ENCODE assay signal across 1 cellular context in genomic region chr2:189013677-189014380, GRCh38.
TF ChIP-seq lines count a peak whose summit lies in the region.

No MANE protein-coding gene starts in this region.

TF ChIP-seq in SK-N-SH, 30 proteins besides CTCF, POLR2A, EP300 and RAD21 (continued from another document):
- TF ChIP-seq, protein P1, sequence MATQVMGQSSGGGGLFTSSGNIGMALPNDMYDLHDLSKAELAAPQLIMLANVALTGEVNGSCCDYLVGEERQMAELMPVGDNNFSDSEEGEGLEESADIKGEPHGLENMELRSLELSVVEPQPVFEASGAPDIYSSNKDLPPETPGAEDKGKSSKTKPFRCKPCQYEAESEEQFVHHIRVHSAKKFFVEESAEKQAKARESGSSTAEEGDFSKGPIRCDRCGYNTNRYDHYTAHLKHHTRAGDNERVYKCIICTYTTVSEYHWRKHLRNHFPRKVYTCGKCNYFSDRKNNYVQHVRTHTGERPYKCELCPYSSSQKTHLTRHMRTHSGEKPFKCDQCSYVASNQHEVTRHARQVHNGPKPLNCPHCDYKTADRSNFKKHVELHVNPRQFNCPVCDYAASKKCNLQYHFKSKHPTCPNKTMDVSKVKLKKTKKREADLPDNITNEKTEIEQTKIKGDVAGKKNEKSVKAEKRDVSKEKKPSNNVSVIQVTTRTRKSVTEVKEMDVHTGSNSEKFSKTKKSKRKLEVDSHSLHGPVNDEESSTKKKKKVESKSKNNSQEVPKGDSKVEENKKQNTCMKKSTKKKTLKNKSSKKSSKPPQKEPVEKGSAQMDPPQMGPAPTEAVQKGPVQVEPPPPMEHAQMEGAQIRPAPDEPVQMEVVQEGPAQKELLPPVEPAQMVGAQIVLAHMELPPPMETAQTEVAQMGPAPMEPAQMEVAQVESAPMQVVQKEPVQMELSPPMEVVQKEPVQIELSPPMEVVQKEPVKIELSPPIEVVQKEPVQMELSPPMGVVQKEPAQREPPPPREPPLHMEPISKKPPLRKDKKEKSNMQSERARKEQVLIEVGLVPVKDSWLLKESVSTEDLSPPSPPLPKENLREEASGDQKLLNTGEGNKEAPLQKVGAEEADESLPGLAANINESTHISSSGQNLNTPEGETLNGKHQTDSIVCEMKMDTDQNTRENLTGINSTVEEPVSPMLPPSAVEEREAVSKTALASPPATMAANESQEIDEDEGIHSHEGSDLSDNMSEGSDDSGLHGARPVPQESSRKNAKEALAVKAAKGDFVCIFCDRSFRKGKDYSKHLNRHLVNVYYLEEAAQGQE (IDR thresholded peaks at IDR 0.05; ENCODE audit: low read depth, low read length): no peak
- peak; percentile 79 for TF ChIP-seq POLR2AphosphoS5 (IDR thresholded peaks at IDR 0.05; ENCODE audit: low read depth, low read length)
- no peak for TF ChIP-seq MEF2A (IDR thresholded peaks at IDR 0.05; ENCODE audit: borderline replicate concordance, low read depth)
- TF ChIP-seq JUND (IDR thresholded peaks at IDR 0.05): peak; percentile 13
- TF ChIP-seq, protein P2, sequence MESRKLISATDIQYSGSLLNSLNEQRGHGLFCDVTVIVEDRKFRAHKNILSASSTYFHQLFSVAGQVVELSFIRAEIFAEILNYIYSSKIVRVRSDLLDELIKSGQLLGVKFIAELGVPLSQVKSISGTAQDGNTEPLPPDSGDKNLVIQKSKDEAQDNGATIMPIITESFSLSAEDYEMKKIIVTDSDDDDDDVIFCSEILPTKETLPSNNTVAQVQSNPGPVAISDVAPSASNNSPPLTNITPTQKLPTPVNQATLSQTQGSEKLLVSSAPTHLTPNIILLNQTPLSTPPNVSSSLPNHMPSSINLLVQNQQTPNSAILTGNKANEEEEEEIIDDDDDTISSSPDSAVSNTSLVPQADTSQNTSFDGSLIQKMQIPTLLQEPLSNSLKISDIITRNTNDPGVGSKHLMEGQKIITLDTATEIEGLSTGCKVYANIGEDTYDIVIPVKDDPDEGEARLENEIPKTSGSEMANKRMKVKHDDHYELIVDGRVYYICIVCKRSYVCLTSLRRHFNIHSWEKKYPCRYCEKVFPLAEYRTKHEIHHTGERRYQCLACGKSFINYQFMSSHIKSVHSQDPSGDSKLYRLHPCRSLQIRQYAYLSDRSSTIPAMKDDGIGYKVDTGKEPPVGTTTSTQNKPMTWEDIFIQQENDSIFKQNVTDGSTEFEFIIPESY (IDR thresholded peaks at IDR 0.05; ENCODE audit: borderline replicate concordance, low read depth): peak; percentile 47; the same call in 1 of the 2 replicates
- peak; percentile 62; the same call in 1 of the 2 replicates for TF ChIP-seq SIN3A (IDR thresholded peaks at IDR 0.05; ENCODE audit: borderline replicate concordance, low read depth, low read length)
